Comparison of ENCODE assay signal across 8 cellular contexts in genomic region chr1:212665241-212666115, GRCh38. TPM values are rescaled to one million over a fixed set of nuclear protein-coding genes. Genes with fewer than 3 reads are reported as not detected.
DNase-seq lines count a peak whose midpoint lies in the region; ATAC-seq and TF ChIP-seq lines count a peak whose summit lies in the region.

No MANE protein-coding gene starts in this region.

- no peaks in the 10 kb centered on the region for H3K9me3 ChIP-seq in neuron (ENCODE audit: low read length)
- no peaks in the 10 kb centered on the region for H3K9me3 ChIP-seq in stomach

- CTCF ChIA-PET in Calu3 (lab: Charles Lee) = interaction anchor here (0.5 to 1.8 kb wide), 23 partner anchors 10 to 330 kb away, joined by 3 to 23 read pairs (median 4); partner anchors contain the start of genes ATF3 and BATF3

- peak overlapping the region; percentile 70 for H3K4me3 Mint-ChIP-seq in Calu3 (ENCODE audit: low read depth, unreplicated experiment)

- peak overlapping the region; percentile 52 for H2AFZ ChIP-seq in neuron (ENCODE audit: low read depth, low read length)

- no peak for TF ChIP-seq EP300 in stomach (IDR thresholded peaks at IDR 0.05)

- no peaks in the 10 kb centered on the region for H3K9me3 Mint-ChIP-seq in Calu3 (ENCODE audit: low read depth, unreplicated experiment)

- TF ChIP-seq CTCF in Calu3 (IDR thresholded peaks at IDR 0.05; ENCODE audit: unreplicated experiment) = peak; percentile 97
- TF ChIP-seq CTCF in foreskin fibroblast (IDR thresholded peaks at IDR 0.05; ENCODE audit: low read depth, low read length) = peak; percentile 90
- TF ChIP-seq CTCF in stomach (IDR thresholded peaks at IDR 0.05) = peak in 6 of 7 experiments; percentile 52 to 98 (median 93)

- BruUV-seq in Calu3 (replicated peaks; lab: Mats Ljungman, UMichigan) = no TSS peak

- H3K36me3 Mint-ChIP-seq in Calu3 (ENCODE audit: insufficient read depth, unreplicated experiment) = peaks cover 6% of the 10 kb centered on the region

- H3K27ac ChIP-seq in stomach = peak overlapping the region; percentile 70 to 82 (median 77)

- peak; percentile 90 for ATAC-seq in GM21447 (IDR thresholded peaks at IDR 0.05; ENCODE audit: unreplicated experiment)

- peak; percentile 91 for DNase-seq in Calu3
- DNase-seq in HuH-7.5 (ENCODE audit: low spot score) = peak; percentile 68
- peak; percentile 77 for DNase-seq in RKO (ENCODE audit: low spot score)
- DNase-seq in activated T-helper 9 cell treated with anti-CD3 and anti-CD28 coated beads, Interleukin-2, amount 50 U/mL, for 16 hours (ENCODE audit: low read depth) = peak; percentile 69
- peak; percentile 72 to 90 for DNase-seq in foreskin fibroblast
- peak; percentile 83 for DNase-seq in stomach

- H3K27me3 ChIP-seq in neuron (ENCODE audit: insufficient read depth, low read length) = no peaks in the 10 kb centered on the region
- H3K27me3 ChIP-seq in stomach = no peaks in the 10 kb centered on the region

- H3K27ac Mint-ChIP-seq in Calu3 (ENCODE audit: unreplicated experiment) = peak overlapping the region; percentile 10

- H3K4me3 ChIP-seq in foreskin fibroblast (ENCODE audit: low read depth in 1 of 2, low read length in 2 of 2) (peak overlapping the region; percentile 57 to 66), neuron (ENCODE audit: low read length) (peak overlapping the region; percentile 55), stomach (peak overlapping the region; percentile 52 to 64 (median 56))

- peaks cover 37% of the 10 kb centered on the region for H3K4me1 ChIP-seq in neuron (ENCODE audit: insufficient read depth, low read length)
- H3K4me1 ChIP-seq in stomach = peaks cover 0 to 37% (median 20%) of the 10 kb centered on the region in 4 donors

- TF ChIP-seq POLR2A in stomach (IDR thresholded peaks at IDR 0.05) = no peak

- no peaks in the 10 kb centered on the region for H3K4me1 Mint-ChIP-seq in Calu3 (ENCODE audit: low read depth, unreplicated experiment)

- no peaks in the 10 kb centered on the region for H3K36me3 ChIP-seq in neuron (ENCODE audit: insufficient read depth, low read length)
- no peaks in the 10 kb centered on the region for H3K36me3 ChIP-seq in stomach

- WGBS in stomach, 5 donors = 12 to 24% (median 15%) methylated on average over 29 to 37 of the region's 37 CpGs

- H3K27me3 Mint-ChIP-seq in Calu3 (ENCODE audit: unreplicated experiment) = peaks cover 24% of the 10 kb centered on the region

- intact Hi-C loops in Calu3 (cut with micrococcal nuclease; ENCODE audit: unreplicated experiment) (loop anchor here (1.0 to 5.0 kb wide), 3 partner anchors 37 to 332 kb away; no protein-coding TSS in a partner anchor), stomach (cut with DNase I; ENCODE audit: low total_unique reads) (no loop called here)

RNA-seq across cellular contexts. Expression of gene BATF3, which starts 34.2 kb away (rescaled TPM):
- total RNA-seq in Calu3 (2022) = 0.71 and 0.90 TPM in 2 replicates
- 1 to 10 TPM in 2 of 5 donors, not detected in 3; 1.1 to 1.2 TPM for total RNA-seq in stomach
- 1 to 10 TPM; 4.1 to 6.9 (median 5.3) TPM for polyA plus RNA-seq in stomach

RNA-seq across cellular contexts. Expression of gene ATF3, which starts 56.9 kb away (rescaled TPM):
- total RNA-seq in Calu3 (2022) (11.1 and 13.0 TPM in 2 replicates), stomach (10 to 100 TPM in 4 of 5 donors, not detected in 1; 14.0 to 59.8 (median 24.3) TPM)
- polyA plus RNA-seq in stomach = 10 to 100 TPM; 19.9 to 60.2 (median 33.0) TPM

Comparison
In these comparisons a context has a peak if more than half of its experiments do, and no peak if none do; other contexts are left out.
1. Peak in every context shown above with its lines: DNase-seq, ATAC-seq, H3K4me3 ChIP-seq and H3K27ac ChIP-seq.